In genomic region chr12:109656681-109657262, GRCh38 we compare ENCODE assay signal across 19 cellular contexts.
A peak's percentile ranks its signal among the peaks of the same experiment; 100 is the strongest.
DNase-seq lines count a peak whose midpoint lies in the region; ATAC-seq lines count a peak whose summit lies in the region.
"Had no signal": no experiment of that assay in that cellular context is flagged by ENCODE, and none has a peak within 500 bp of the region (broad histone marks: within the 10 kb centered on the region; RNA-seq: fewer than 3 reads in every experiment).

No MANE protein-coding gene starts in this region.

- ATAC-seq in GM19328 (IDR thresholded peaks at IDR 0.05; ENCODE audit: unreplicated experiment) (no peak), GM21526 (IDR thresholded peaks at IDR 0.05; ENCODE audit: low FRiP score, unreplicated experiment) (no peak)
- ATAC-seq: HepG2, K562 had no signal

- no peak overlapping the region for H3K4me3 ChIP-seq in BLaER1 treated with 17β-estradiol and CSF1 and Interleukin-3, amounts not matched to agents 10 nM and 100 nM
- H3K4me3 ChIP-seq: GM23248, K562 had no signal

- H3K4me1 ChIP-seq in BLaER1 treated with 17β-estradiol and CSF1 and Interleukin-3, amounts not matched to agents 10 nM and 100 nM = peaks cover 0 to 51% (median 34%) of the 10 kb centered on the region in 10 experiments; a peak in 15 of 20 replicates

- H4K20me1 ChIP-seq in BLaER1 treated with 17β-estradiol and CSF1 and Interleukin-3, amounts not matched to agents 10 nM and 100 nM = no peaks in the 10 kb centered on the region

- H3K27ac ChIP-seq in BLaER1 treated with 17β-estradiol and CSF1 and Interleukin-3, amounts not matched to agents 10 nM and 100 nM = no peak overlapping the region
- H3K27ac ChIP-seq: GM23248, HL-60 had no signal

- H3K27me3 ChIP-seq in BLaER1 treated with 17β-estradiol and CSF1 and Interleukin-3, amounts not matched to agents 10 nM and 100 nM = no peaks in the 10 kb centered on the region

- H3K4me2 ChIP-seq in BLaER1 treated with 17β-estradiol and CSF1 and Interleukin-3, amounts not matched to agents 10 nM and 100 nM = peak overlapping the region in 9 of 11 experiments; percentile 9 to 72 (median 53); a peak in 17 of 22 replicates

- DNase-seq in NCI-H1694 (lab: John Stamatoyannopoulos, UW) = peak; percentile 52
- DNase-seq in RPMI8226 = peak; percentile 64
- DNase-seq in left kidney (ENCODE audit: low read depth, low spot score) = peak; percentile 52
- DNase-seq in COR-L47 (lab: John Stamatoyannopoulos, UW) = no peak
- DNase-seq: CD8-positive, alpha-beta memory T cell; GM23248; H9; MM.1S; NCI-H1092 treated with DMSO at 0.1 percent for 48 hours; NCI-H1436 treated with DMSO at 0.1 percent for 48 hours; NCI-H2029 treated with DMSO at 0.1 percent for 48 hours; NCI-H526 treated with DMSO at 0.1 percent for 48 hours; SIG-M5 had no signal

- H3K9me3 ChIP-seq in BLaER1 treated with 17β-estradiol and CSF1 and Interleukin-3, amounts not matched to agents 10 nM and 100 nM (replicated peaks in 1 of 11) = peaks cover 0 to 10% (median 7%) of the 10 kb centered on the region in 11 experiments; a peak in 18 of 22 replicates

- H3K36me3 ChIP-seq in BLaER1 treated with 17β-estradiol and CSF1 and Interleukin-3, amounts not matched to agents 10 nM and 100 nM = no peaks in the 10 kb centered on the region

- H3K9ac ChIP-seq in BLaER1 treated with 17β-estradiol and CSF1 and Interleukin-3, amounts not matched to agents 10 nM and 100 nM = peak overlapping the region in 3 of 11 experiments; percentile 2 to 31 (median 15); a peak in 1 of 22 replicates
- H3K9ac ChIP-seq: GM23248 had no signal
